ENCODE assay signal across 15 cellular contexts in genomic region chr5:153099328-153099727, GRCh38.
DNase-seq lines count a peak whose midpoint lies in the region; ATAC-seq and TF ChIP-seq lines count a peak whose summit lies in the region.
"Had no signal": no experiment of that assay in that cellular context is flagged by ENCODE, and none has a peak within 500 bp of the region (broad histone marks: within the 10 kb centered on the region; RNA-seq: fewer than 3 reads in every experiment).

No MANE protein-coding gene starts in this region.

- no peaks in the 10 kb centered on the region for H3K36me3 ChIP-seq in mesendoderm (ENCODE audit: control insufficient read depth, insufficient read depth, low read length)
- H3K36me3 ChIP-seq: HAP-1 had no signal

- no peaks in the 10 kb centered on the region for H3K79me1 ChIP-seq in mesendoderm (ENCODE audit: low read length)

- H2BK15ac ChIP-seq in mesendoderm (replicated peaks; ENCODE audit: low read depth): no peak overlapping the region

- intact Hi-C loops in CD4-positive, alpha-beta T cell (cut with DNase I, micrococcal nuclease): no loop called here

- no peaks in the 10 kb centered on the region for H3K27me3 ChIP-seq in mesendoderm (ENCODE audit: insufficient read depth, low read length, poor library complexity)
- H3K27me3 ChIP-seq in CD4-positive, alpha-beta T cell (ENCODE audit: control insufficient read depth, insufficient read depth, low read length): no peaks in the 10 kb centered on the region

- H3K36me3 Mint-ChIP-seq in CD4-positive, alpha-beta T cell (ENCODE audit: low read depth): no peaks in the 10 kb centered on the region

- H3K18ac ChIP-seq in mesendoderm (ENCODE audit: low read length): no peak overlapping the region

- no peak overlapping the region for H3K4me3 ChIP-seq in mesendoderm (ENCODE audit: low read length)
- H3K4me3 ChIP-seq: A549, HAP-1 had no signal

- no peaks in the 10 kb centered on the region for H3K9me3 ChIP-seq in CD4-positive, alpha-beta T cell (ENCODE audit: control insufficient read depth, low read length)
- H3K9me3 ChIP-seq: A549, HAP-1 had no signal

- CTCF ChIA-PET in CD4-positive, alpha-beta T cell (lab: Charles Lee): no interaction called here

- POLR2A ChIA-PET in CD4-positive, alpha-beta T cell (lab: Charles Lee): no interaction called here

- H3K56ac ChIP-seq in mesendoderm (ENCODE audit: low read length): no peak overlapping the region

- DNase-seq in NCI-H82 (lab: John Stamatoyannopoulos, UW) (peak; percentile 0), NCI-H82 treated with DMSO at 0.1 percent for 48 hours (lab: John Stamatoyannopoulos, UW; ENCODE audit: unreplicated experiment) (no peak), NCI-H2029 (lab: John Stamatoyannopoulos, UW) (peak; percentile 76), SW480 (ENCODE audit: low spot score) (peak; percentile 2), mesendoderm (peak; percentile 60), SHP77 treated with DMSO at 0.1 percent for 48 hours (lab: John Stamatoyannopoulos, UW) (no peak)
- no peak for DNase-seq in CD4-positive, alpha-beta T cell
- DNase-seq: C1 segment of cervical spinal cord, DMS 273 treated with DMSO at 0.1 percent for 48 hours, NCI-H446, OCI-M1, T-helper 17 cell had no signal

- no peak overlapping the region for H4K5ac ChIP-seq in mesendoderm (ENCODE audit: low read length)

- H3K27me3 Mint-ChIP-seq in CD4-positive, alpha-beta T cell: no peaks in the 10 kb centered on the region
- H3K27me3 Mint-ChIP-seq: T-helper 17 cell had no signal

- no peaks in the 10 kb centered on the region for H3K4me1 Mint-ChIP-seq in CD4-positive, alpha-beta T cell (ENCODE audit: low read depth)
- H3K4me1 Mint-ChIP-seq: T-helper 17 cell had no signal

- no peak for TF ChIP-seq CTCF in CD4-positive, alpha-beta T cell (IDR thresholded peaks at IDR 0.05)

- H2AK5ac ChIP-seq in mesendoderm (ENCODE audit: low read length): no peak overlapping the region

- no peak overlapping the region for H3K27ac Mint-ChIP-seq in CD4-positive, alpha-beta T cell
- H3K27ac Mint-ChIP-seq: T-helper 17 cell had no signal

- no peak overlapping the region for H3K4me3 Mint-ChIP-seq in CD4-positive, alpha-beta T cell
- H3K4me3 Mint-ChIP-seq: T-helper 17 cell had no signal

- no peak for ATAC-seq in CD4-positive, alpha-beta T cell (ENCODE audit: poor library complexity)
- no peak for ATAC-seq in HG02852 (IDR thresholded peaks at IDR 0.05; ENCODE audit: unreplicated experiment)
- ATAC-seq: A549, T-helper 17 cell had no signal

- H3K4ac ChIP-seq in mesendoderm (ENCODE audit: low read depth, low read length): no peak overlapping the region

- no peak overlapping the region for H3K9ac ChIP-seq in mesendoderm (ENCODE audit: low read length)

- H4K8ac ChIP-seq in mesendoderm (ENCODE audit: low read depth, low read length): no peak overlapping the region

- no peaks in the 10 kb centered on the region for H3K4me1 ChIP-seq in mesendoderm (ENCODE audit: control insufficient read depth, low read depth, low read length)
- H3K4me1 ChIP-seq: A549 had no signal

- H2BK5ac ChIP-seq in mesendoderm (ENCODE audit: low read length): no peak overlapping the region

- no peak overlapping the region for H2BK120ac ChIP-seq in mesendoderm (ENCODE audit: low read depth, low read length)

- WGBS in mesendoderm (ENCODE audit: extremely low coverage, insufficient coverage, low lambda C conversion rate): no CpG with 5 or more reads among the region's 1 CpG

- no peak overlapping the region for H3K23ac ChIP-seq in mesendoderm (ENCODE audit: low read length)

- H3K4me2 ChIP-seq in mesendoderm (ENCODE audit: low read length): no peak overlapping the region
- H3K4me2 ChIP-seq: A549 had no signal

- H3K79me2 ChIP-seq in mesendoderm (ENCODE audit: control insufficient read depth, insufficient read depth, low read length): no peaks in the 10 kb centered on the region

- H3K27ac ChIP-seq in mesendoderm (ENCODE audit: low read depth, low read length): no peak overlapping the region
- no peak overlapping the region for H3K27ac ChIP-seq in CD4-positive, alpha-beta T cell (ENCODE audit: low read depth, low read length)
- H3K27ac ChIP-seq: A549 had no signal

- H3K9me3 Mint-ChIP-seq in CD4-positive, alpha-beta T cell: peaks cover 9% of the 10 kb centered on the region

Comparison
In these comparisons a context has a peak if more than half of its experiments do, and no peak if none do; other contexts are left out.
1. DNase-seq: peak in NCI-H82 (single experiment), NCI-H2029 (single experiment), SW480 (single experiment) and mesendoderm (single experiment); none in NCI-H82 treated with DMSO at 0.1 percent for 48 hours (single experiment), SHP77 treated with DMSO at 0.1 percent for 48 hours (single experiment) and CD4-positive, alpha-beta T cell (0 of 10).